8 cellular contexts compared by ENCODE assay signal in genomic region chr12:121467638-121468403, GRCh38.
DNase-seq lines count a peak whose midpoint lies in the region; ATAC-seq and FAIRE-seq lines count a peak whose summit lies in the region.

No MANE protein-coding gene starts in this region.

- H3K9me3 Mint-ChIP-seq in activated T-cell treated with anti-CD3 and anti-CD28 coated beads, Interleukin-2, amount 50 U/mL, for 4 hours: no peaks in the 10 kb centered on the region
- H3K9me3 Mint-ChIP-seq in stimulated activated memory B cell treated with anti-CD40 and anti-IgM and Interleukin-4, amounts not matched to agents 10 μg/mL and 1 μg/mL and 100 μg/mL, for 72 hours: no peaks in the 10 kb centered on the region

- H3K4me3 Mint-ChIP-seq in activated T-cell treated with anti-CD3 and anti-CD28 coated beads, Interleukin-2, amount 50 U/mL, for 4 hours: peak overlapping the region; percentile 43
- peak overlapping the region; percentile 57 for H3K4me3 Mint-ChIP-seq in stimulated activated memory B cell treated with anti-CD40 and anti-IgM and Interleukin-4, amounts not matched to agents 10 μg/mL and 1 μg/mL and 100 μg/mL, for 72 hours

- peak overlapping the region; percentile 57 for H3K27ac Mint-ChIP-seq in stimulated activated memory B cell treated with anti-CD40 and anti-IgM and Interleukin-4, amounts not matched to agents 10 μg/mL and 1 μg/mL and 100 μg/mL, for 72 hours

- no peak for FAIRE-seq in urothelium cell line (lab: Jason Lieb, UNC)

- H3K36me3 Mint-ChIP-seq in activated T-cell treated with anti-CD3 and anti-CD28 coated beads, Interleukin-2, amount 50 U/mL, for 4 hours (ENCODE audit: insufficient read depth): no peaks in the 10 kb centered on the region
- no peaks in the 10 kb centered on the region for H3K36me3 Mint-ChIP-seq in stimulated activated memory B cell treated with anti-CD40 and anti-IgM and Interleukin-4, amounts not matched to agents 10 μg/mL and 1 μg/mL and 100 μg/mL, for 72 hours

- ATAC-seq in activated T-cell treated with anti-CD3 and anti-CD28 coated beads, Interleukin-2, amount 50 U/mL, for 4 hours: no peak
- ATAC-seq in HG03565 (IDR thresholded peaks at IDR 0.05; ENCODE audit: unreplicated experiment) (peak; percentile 3), HG02642 (IDR thresholded peaks at IDR 0.05; ENCODE audit: poor library complexity, unreplicated experiment) (no peak)
- ATAC-seq in stimulated activated memory B cell treated with anti-CD40 and anti-IgM and Interleukin-4, amounts not matched to agents 10 μg/mL and 1 μg/mL and 100 μg/mL, for 72 hours: no peak

- H3K4me1 Mint-ChIP-seq in activated T-cell treated with anti-CD3 and anti-CD28 coated beads, Interleukin-2, amount 50 U/mL, for 4 hours (ENCODE audit: low read depth): peaks cover 22% of the 10 kb centered on the region
- H3K4me1 Mint-ChIP-seq in stimulated activated memory B cell treated with anti-CD40 and anti-IgM and Interleukin-4, amounts not matched to agents 10 μg/mL and 1 μg/mL and 100 μg/mL, for 72 hours: peaks cover 54% of the 10 kb centered on the region

- DNase-seq in activated T-cell treated with anti-CD3 and anti-CD28 coated beads, Interleukin-2, amount 50 U/mL, for 4 hours: no peak
- DNase-seq in activated T-cell treated with anti-CD3 and anti-CD28 coated beads for 4 hours (no peak), amniotic epithelial cell (ENCODE audit: low read depth) (peak; percentile 11), iris pigment epithelial cell (ENCODE audit: low read depth) (peak; percentile 34), urothelium cell line (ENCODE audit: low spot score) (no peak)

- H3K27me3 Mint-ChIP-seq in activated T-cell treated with anti-CD3 and anti-CD28 coated beads, Interleukin-2, amount 50 U/mL, for 4 hours (ENCODE audit: low read depth): no peaks in the 10 kb centered on the region
- no peaks in the 10 kb centered on the region for H3K27me3 Mint-ChIP-seq in stimulated activated memory B cell treated with anti-CD40 and anti-IgM and Interleukin-4, amounts not matched to agents 10 μg/mL and 1 μg/mL and 100 μg/mL, for 72 hours

Comparison
In these comparisons a context has a peak if more than half of its experiments do, and no peak if none do; other contexts are left out.
1. DNase-seq: peak in amniotic epithelial cell (single experiment) and iris pigment epithelial cell (single experiment); none in activated T-cell treated with anti-CD3 and anti-CD28 coated beads, Interleukin-2, amount 50 U/mL, for 4 hours (single experiment), activated T-cell treated with anti-CD3 and anti-CD28 coated beads for 4 hours (single experiment) and urothelium cell line (single experiment).